In genomic region chr6:80767808-80768207, GRCh38 we compare ENCODE assay signal across 12 cellular contexts.
A peak's percentile ranks its signal among the peaks of the same experiment; 100 is the strongest.
DNase-seq lines count a peak whose midpoint lies in the region; ATAC-seq and TF ChIP-seq lines count a peak whose summit lies in the region.
"Had no signal": no experiment of that assay in that cellular context is flagged by ENCODE, and none has a peak within 500 bp of the region (broad histone marks: within the 10 kb centered on the region; RNA-seq: fewer than 3 reads in every experiment).

No MANE protein-coding gene starts in this region.

- H3K27ac ChIP-seq in colonic mucosa (no peak overlapping the region), neuronal stem cell (replicated peaks; ENCODE audit: low read length) (no peak overlapping the region)

- H3K4me1 ChIP-seq in colonic mucosa (no peaks in the 10 kb centered on the region), neuronal stem cell (ENCODE audit: control insufficient read depth in 2 of 2, insufficient read depth in 1 of 2, low read depth in 1 of 2, low read length in 2 of 2) (no peaks in the 10 kb centered on the region)

- H3K4me2 ChIP-seq in neuronal stem cell (ENCODE audit: insufficient read depth, low read length, poor library complexity, severe bottlenecking), result no peak overlapping the region

- H3K27me3 ChIP-seq in colonic mucosa (no peaks in the 10 kb centered on the region), kidney epithelial cell (ENCODE audit: control insufficient read depth, insufficient read depth, low read length) (no peaks in the 10 kb centered on the region), neuronal stem cell (ENCODE audit: control insufficient read depth in 3 of 3, insufficient read depth in 3 of 3, low read depth in 1 of 3, low read length in 3 of 3) (no peaks in the 10 kb centered on the region)

- ATAC-seq in GM19035 (IDR thresholded peaks at IDR 0.05; ENCODE audit: unreplicated experiment), result no peak

- H3K4ac ChIP-seq in neuronal stem cell (ENCODE audit: low read length), result no peak overlapping the region

- no peak overlapping the region for H2BK15ac ChIP-seq in neuronal stem cell (ENCODE audit: low read length)

- in situ Hi-C loops in ACHN (cut with HindIII; ENCODE audit: low pct_ligation_motif_present, low pct_unique_long_range_greater_than_20kb, low sequenced_read_pairs), result no loop called here

- intact Hi-C loops in colonic mucosa (cut with DNase I), result no loop called here

- no peak overlapping the region for H3K18ac ChIP-seq in neuronal stem cell (ENCODE audit: low read length)

- no peak overlapping the region for H2AFZ ChIP-seq in neuronal stem cell (ENCODE audit: low read length)

- DNase-seq in ACHN (peak; percentile 79), LoVo (ENCODE audit: low spot score) (peak; percentile 15), colonic mucosa (peak; percentile 52), kidney epithelial cell (ENCODE audit: low read depth) (peak; percentile 9), neuronal stem cell (ENCODE audit: low spot score) (no peak), DMS153 (lab: John Stamatoyannopoulos, UW) (no peak)
- no peak for DNase-seq in activated naive CD8-positive, alpha-beta T cell treated with anti-CD3 and anti-CD28 coated beads for 36 hours
- DNase-seq: central memory CD4-positive, alpha-beta T cell; NCI-H187 treated with DMSO at 0.1 percent for 48 hours; SIG-M5 had no signal

- no CpG with 5 or more reads among the region's 2 CpGs for WGBS in neuronal stem cell (ENCODE audit: extremely low coverage in 2 of 2, insufficient read length in 2 of 2, insufficient replicate concordance in 1 of 2), 2 donors

- TF ChIP-seq CTCF in colonic mucosa (IDR thresholded peaks at IDR 0.05) (no peak), kidney epithelial cell (IDR thresholded peaks at IDR 0.05; ENCODE audit: insufficient read depth, low read length, poor library complexity, severe bottlenecking) (no peak)

- H2BK12ac ChIP-seq in neuronal stem cell (ENCODE audit: low read length), result no peak overlapping the region

- H3K9me3 ChIP-seq in colonic mucosa (no peaks in the 10 kb centered on the region), neuronal stem cell (replicated peaks in 1 of 2; ENCODE audit: control insufficient read depth in 2 of 2, insufficient read depth in 1 of 2, low read depth in 1 of 2, low read length in 2 of 2) (no peaks in the 10 kb centered on the region)

- H3K4me3 ChIP-seq in colonic mucosa, result no peak overlapping the region
- H3K4me3 ChIP-seq in kidney epithelial cell (ENCODE audit: low read depth, low read length), result no peak overlapping the region
- no peak overlapping the region for H3K4me3 ChIP-seq in neuronal stem cell (ENCODE audit: low read length in 2 of 2)

- H4K91ac ChIP-seq in neuronal stem cell (ENCODE audit: low read depth, low read length, poor library complexity), result no peak overlapping the region

- no peak overlapping the region for H2BK5ac ChIP-seq in neuronal stem cell (ENCODE audit: low read length)

- no peak overlapping the region for H3K14ac ChIP-seq in neuronal stem cell (ENCODE audit: low read length)

- no peak overlapping the region for H3K4me3 Mint-ChIP-seq in activated naive CD8-positive, alpha-beta T cell treated with anti-CD3 and anti-CD28 coated beads for 36 hours
- H3K4me3 Mint-ChIP-seq: B cell had no signal

- H3K36me3 ChIP-seq in colonic mucosa, result no peaks in the 10 kb centered on the region
- H3K36me3 ChIP-seq in kidney epithelial cell (ENCODE audit: control insufficient read depth, insufficient read depth, low read length), result no peaks in the 10 kb centered on the region
- no peaks in the 10 kb centered on the region for H3K36me3 ChIP-seq in neuronal stem cell (replicated peaks in 1 of 2; ENCODE audit: control insufficient read depth in 2 of 2, insufficient read depth in 2 of 2, low read length in 2 of 2)

- no peak overlapping the region for H4K8ac ChIP-seq in neuronal stem cell (ENCODE audit: low read depth, low read length)

- no peaks in the 10 kb centered on the region for H3K27me3 Mint-ChIP-seq in activated naive CD8-positive, alpha-beta T cell treated with anti-CD3 and anti-CD28 coated beads for 36 hours
- H3K27me3 Mint-ChIP-seq: B cell had no signal

- no peaks in the 10 kb centered on the region for H3K79me1 ChIP-seq in neuronal stem cell (ENCODE audit: low read depth, low read length)

- no peaks in the 10 kb centered on the region for H3K9me3 Mint-ChIP-seq in activated naive CD8-positive, alpha-beta T cell treated with anti-CD3 and anti-CD28 coated beads for 36 hours

- H3K23ac ChIP-seq in neuronal stem cell (ENCODE audit: low read depth, low read length, poor library complexity), result no peak overlapping the region

- no peak overlapping the region for H2BK120ac ChIP-seq in neuronal stem cell (ENCODE audit: low read depth, low read length)

- H3K4me1 Mint-ChIP-seq in activated naive CD8-positive, alpha-beta T cell treated with anti-CD3 and anti-CD28 coated beads for 36 hours, result no peaks in the 10 kb centered on the region
- H3K4me1 Mint-ChIP-seq: B cell had no signal

- H2AK5ac ChIP-seq in neuronal stem cell (ENCODE audit: low read depth, low read length), result no peak overlapping the region

- H3K9ac ChIP-seq in colonic mucosa (ENCODE audit: low read depth in 2 of 2, low read length in 2 of 2) (no peak overlapping the region), neuronal stem cell (ENCODE audit: low read depth, low read length, poor library complexity) (no peak overlapping the region)

- no peak overlapping the region for H3K27ac Mint-ChIP-seq in activated naive CD8-positive, alpha-beta T cell treated with anti-CD3 and anti-CD28 coated beads for 36 hours
- H3K27ac Mint-ChIP-seq: B cell had no signal

- H3K36me3 Mint-ChIP-seq in activated naive CD8-positive, alpha-beta T cell treated with anti-CD3 and anti-CD28 coated beads for 36 hours, result no peaks in the 10 kb centered on the region

Comparison
In these comparisons a context has a peak if more than half of its experiments do, and no peak if none do; other contexts are left out.
1. DNase-seq: peak in ACHN (single experiment), LoVo (single experiment), colonic mucosa (single experiment) and kidney epithelial cell (single experiment); none in activated naive CD8-positive, alpha-beta T cell treated with anti-CD3 and anti-CD28 coated beads for 36 hours (single experiment), neuronal stem cell (single experiment) and DMS153 (single experiment).